ENCODE assay signal across 1 cellular context in genomic region chr9:124359426-124359825, GRCh38.
TF ChIP-seq lines count a peak whose summit lies in the region.

No MANE protein-coding gene starts in this region.

TF ChIP-seq in A549, 52 proteins besides CTCF, POLR2A, EP300 and RAD21:
- TF ChIP-seq, protein P1, sequence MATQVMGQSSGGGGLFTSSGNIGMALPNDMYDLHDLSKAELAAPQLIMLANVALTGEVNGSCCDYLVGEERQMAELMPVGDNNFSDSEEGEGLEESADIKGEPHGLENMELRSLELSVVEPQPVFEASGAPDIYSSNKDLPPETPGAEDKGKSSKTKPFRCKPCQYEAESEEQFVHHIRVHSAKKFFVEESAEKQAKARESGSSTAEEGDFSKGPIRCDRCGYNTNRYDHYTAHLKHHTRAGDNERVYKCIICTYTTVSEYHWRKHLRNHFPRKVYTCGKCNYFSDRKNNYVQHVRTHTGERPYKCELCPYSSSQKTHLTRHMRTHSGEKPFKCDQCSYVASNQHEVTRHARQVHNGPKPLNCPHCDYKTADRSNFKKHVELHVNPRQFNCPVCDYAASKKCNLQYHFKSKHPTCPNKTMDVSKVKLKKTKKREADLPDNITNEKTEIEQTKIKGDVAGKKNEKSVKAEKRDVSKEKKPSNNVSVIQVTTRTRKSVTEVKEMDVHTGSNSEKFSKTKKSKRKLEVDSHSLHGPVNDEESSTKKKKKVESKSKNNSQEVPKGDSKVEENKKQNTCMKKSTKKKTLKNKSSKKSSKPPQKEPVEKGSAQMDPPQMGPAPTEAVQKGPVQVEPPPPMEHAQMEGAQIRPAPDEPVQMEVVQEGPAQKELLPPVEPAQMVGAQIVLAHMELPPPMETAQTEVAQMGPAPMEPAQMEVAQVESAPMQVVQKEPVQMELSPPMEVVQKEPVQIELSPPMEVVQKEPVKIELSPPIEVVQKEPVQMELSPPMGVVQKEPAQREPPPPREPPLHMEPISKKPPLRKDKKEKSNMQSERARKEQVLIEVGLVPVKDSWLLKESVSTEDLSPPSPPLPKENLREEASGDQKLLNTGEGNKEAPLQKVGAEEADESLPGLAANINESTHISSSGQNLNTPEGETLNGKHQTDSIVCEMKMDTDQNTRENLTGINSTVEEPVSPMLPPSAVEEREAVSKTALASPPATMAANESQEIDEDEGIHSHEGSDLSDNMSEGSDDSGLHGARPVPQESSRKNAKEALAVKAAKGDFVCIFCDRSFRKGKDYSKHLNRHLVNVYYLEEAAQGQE (IDR thresholded peaks at IDR 0.05) = peak; percentile 22; the same call in 1 of the 2 replicates
- TF ChIP-seq HOXB13 (CRISPR knock-in tag; IDR thresholded peaks at IDR 0.05; ENCODE audit: low read depth) = no peak
